In the genomic region with DNA sequence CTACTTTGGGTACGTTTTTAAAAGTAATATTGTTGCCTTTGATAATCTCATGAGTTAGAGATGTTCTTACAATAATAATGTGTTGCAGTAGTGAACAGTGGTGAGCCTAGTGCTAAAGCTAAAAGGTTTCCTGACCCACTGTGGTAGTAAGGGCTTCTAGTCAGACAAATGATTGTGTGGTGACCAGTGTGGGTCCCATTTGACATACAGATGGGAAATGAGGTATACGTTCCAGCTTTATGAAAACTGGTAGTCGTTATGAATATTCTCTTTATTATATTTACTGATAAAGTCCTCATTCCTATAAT, we compare ENCODE assay signal across 8 cellular contexts. TPM values are rescaled to one million over a fixed set of nuclear protein-coding genes. Genes with fewer than 3 reads are reported as not detected.
DNase-seq lines count a peak whose midpoint lies in the region; ATAC-seq and TF ChIP-seq lines count a peak whose summit lies in the region.

No MANE protein-coding gene starts in this region.

- peaks cover 39% of the 10 kb centered on the region for H3K4me1 ChIP-seq in DND-41 (ENCODE audit: insufficient read depth, low read length)

- H3K4me3 Mint-ChIP-seq in central memory CD8-positive, alpha-beta T cell, result peak overlapping the region; percentile 80
- H3K4me3 Mint-ChIP-seq in nephron, result peak overlapping the region; percentile 94 to 95 (median 94)

- H3K27me3 Mint-ChIP-seq in central memory CD8-positive, alpha-beta T cell, result no peaks in the 10 kb centered on the region
- no peaks in the 10 kb centered on the region for H3K27me3 Mint-ChIP-seq in nephron (ENCODE audit: low read depth)

- WGBS in lower leg skin, 2 donors, result 34 to 36% methylated on average over 3 of the region's 3 CpGs

- no peaks in the 10 kb centered on the region for H4K20me1 ChIP-seq in DND-41 (ENCODE audit: insufficient read depth, low read length)

- peak overlapping the region; percentile 98 for H3K27ac Mint-ChIP-seq in central memory CD8-positive, alpha-beta T cell (ENCODE audit: low read depth)
- peak overlapping the region; percentile 100 for H3K27ac Mint-ChIP-seq in nephron

- TF ChIP-seq CTCF in DND-41 (IDR thresholded peaks at IDR 0.05; ENCODE audit: borderline replicate concordance, extremely low read depth, low read length, poor library complexity, severe bottlenecking) (no peak), NB4 (IDR thresholded peaks at IDR 0.05; ENCODE audit: low read depth, low read length) (no peak), nephron (IDR thresholded peaks at IDR 0.05; ENCODE audit: unreplicated experiment in 3 of 3) (no peak), lower leg skin (IDR thresholded peaks at IDR 0.05) (no peak)

- TF ChIP-seq POLR2A in NB4 (IDR thresholded peaks at IDR 0.05; ENCODE audit: extremely low read depth, insufficient read length), result no peak
- no peak for TF ChIP-seq POLR2A in lower leg skin (IDR thresholded peaks at IDR 0.05)

- DNase-seq in DND-41 (no peak), NB4 (ENCODE audit: low read depth) (peak; percentile 73), NCI-H187 treated with DMSO at 0.1 percent for 48 hours (lab: John Stamatoyannopoulos, UW) (no peak), GM03348 (ENCODE audit: low spot score) (no peak), lower leg skin (ENCODE audit: low spot score in 2 of 2) (no peak)
- no peak for DNase-seq in central memory CD8-positive, alpha-beta T cell (ENCODE audit: low spot score in 2 of 2)

- H3K27me3 ChIP-seq in DND-41 (ENCODE audit: insufficient read depth, low read length, poor library complexity), result no peaks in the 10 kb centered on the region

- H3K4me3 ChIP-seq in DND-41 (ENCODE audit: low read depth in 1 of 2, low read length in 2 of 2), result peak overlapping the region; percentile 39 to 100; a peak in 3 of 4 replicates
- peak overlapping the region; percentile 88 for H3K4me3 ChIP-seq in NB4 (ENCODE audit: low read depth, low read length)
- H3K4me3 ChIP-seq in lower leg skin (ENCODE audit: low read depth, poor library complexity, severe bottlenecking), result no peak overlapping the region

- H2AFZ ChIP-seq in DND-41 (ENCODE audit: low read depth, low read length), result peak overlapping the region; percentile 13

- H3K36me3 Mint-ChIP-seq in central memory CD8-positive, alpha-beta T cell (ENCODE audit: insufficient read depth), result peaks cover 43% of the 10 kb centered on the region
- peaks cover 26% of the 10 kb centered on the region for H3K36me3 Mint-ChIP-seq in nephron (ENCODE audit: low read depth)

- peak overlapping the region; percentile 100 for H3K27ac ChIP-seq in DND-41 (ENCODE audit: low read length)

- H3K36me3 ChIP-seq in DND-41 (ENCODE audit: insufficient read depth, low read length), result peaks cover 2% of the 10 kb centered on the region; the same call in 1 of the 2 replicates

- no peak for ATAC-seq in DND-41 (ENCODE audit: insufficient read depth, low read depth)
- ATAC-seq in central memory CD8-positive, alpha-beta T cell (replicated peaks; ENCODE audit: extremely low read depth, poor library complexity, severe bottlenecking), result no peak
- no peak for ATAC-seq in HG03139 (IDR thresholded peaks at IDR 0.05; ENCODE audit: unreplicated experiment)

- H3K4me1 Mint-ChIP-seq in central memory CD8-positive, alpha-beta T cell, result peaks cover 65% of the 10 kb centered on the region
- peaks cover 47% of the 10 kb centered on the region for H3K4me1 Mint-ChIP-seq in nephron

- no peaks in the 10 kb centered on the region for H3K9me3 ChIP-seq in DND-41 (ENCODE audit: insufficient read depth, low read length, severe bottlenecking)

- H3K9ac ChIP-seq in DND-41 (ENCODE audit: low read depth, low read length), result peak overlapping the region; percentile 97

- H3K4me2 ChIP-seq in DND-41 (ENCODE audit: insufficient read depth, low read length), result peak overlapping the region; percentile 70

- H3K79me2 ChIP-seq in DND-41 (ENCODE audit: insufficient read depth, low read length), result peaks cover 58% of the 10 kb centered on the region

- intact Hi-C loops in lower leg skin (cut with DNase I; ENCODE audit: low total_unique reads), result no loop called here

- H3K9me3 Mint-ChIP-seq in central memory CD8-positive, alpha-beta T cell, result no peaks in the 10 kb centered on the region
- no peaks in the 10 kb centered on the region for H3K9me3 Mint-ChIP-seq in nephron

RNA-seq across cellular contexts. Expression of a gene that starts 1.8 kb away (rescaled TPM):
- 1 to 10 TPM; 4.0 to 8.2 (median 5.6) TPM for total RNA-seq in lower leg skin
